ENCODE assay signal across 34 cellular contexts in the genomic region with DNA sequence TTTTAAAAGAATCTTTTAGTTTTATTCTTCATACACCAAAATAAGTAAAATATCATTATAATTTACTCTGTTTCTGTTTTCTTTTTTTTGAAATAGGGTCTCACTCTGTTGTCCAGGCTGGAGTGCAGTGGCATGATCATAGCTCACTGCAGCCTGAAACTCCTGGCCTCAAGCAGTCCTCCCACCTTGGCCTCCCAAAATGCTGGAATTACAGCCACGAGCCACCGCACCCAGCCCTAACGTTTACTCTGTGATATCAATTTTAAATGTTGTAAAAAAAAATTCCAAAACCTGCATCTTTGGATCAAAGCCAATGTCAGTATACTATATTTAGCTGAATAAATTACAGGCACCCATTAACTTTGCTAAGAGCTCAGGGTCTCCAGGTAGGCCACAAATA.
"Had no signal": no experiment of that assay in that cellular context is flagged by ENCODE, and none has a peak within 500 bp of the region (broad histone marks: within the 10 kb centered on the region; RNA-seq: fewer than 3 reads in every experiment).

No MANE protein-coding gene starts in this region.

- H3K9ac ChIP-seq: KMS-11 had no signal

- DNase-seq: Karpas-422, Kasumi-1, MG63, MM.1S, MV-4-11, NCI-H1048, NCI-H1092, NCI-H1092 treated with DMSO at 0.1 percent for 48 hours, NCI-H1105, NCI-H1105 treated with DMSO at 0.1 percent for 48 hours, NCI-H1417, NCI-H1417 treated with DMSO at 0.1 percent for 48 hours, NCI-H1436, NCI-H1436 treated with DMSO at 0.1 percent for 48 hours, NCI-H146, NCI-H1694, NCI-H1694 treated with DMSO at 0.1 percent for 48 hours, NCI-H187, NCI-H187 treated with DMSO at 0.1 percent for 48 hours, NCI-H1930, NCI-H2029, NCI-H2029 treated with DMSO at 0.1 percent for 48 hours, NCI-H2081, NCI-H2081 treated with DMSO at 0.1 percent for 48 hours, NCI-H2107, NCI-H2171, NCI-H2171 treated with DMSO at 0.1 percent for 48 hours, NCI-H2227 treated with DMSO at 0.1 percent for 48 hours, NCI-H226, NCI-H345, NCI-H446, NCI-H446 treated with DMSO at 0.1 percent for 48 hours, NCI-H510A had no signal

- H3K4me2 ChIP-seq: KMS-11 had no signal

- H3K9me3 ChIP-seq: MG63 had no signal

- H3K27ac ChIP-seq: KMS-11 had no signal

- H3K27me3 ChIP-seq: MG63 had no signal

- H3K4me3 ChIP-seq: MG63 had no signal

- H3K36me3 ChIP-seq: MG63 had no signal
